In the genomic region with DNA sequence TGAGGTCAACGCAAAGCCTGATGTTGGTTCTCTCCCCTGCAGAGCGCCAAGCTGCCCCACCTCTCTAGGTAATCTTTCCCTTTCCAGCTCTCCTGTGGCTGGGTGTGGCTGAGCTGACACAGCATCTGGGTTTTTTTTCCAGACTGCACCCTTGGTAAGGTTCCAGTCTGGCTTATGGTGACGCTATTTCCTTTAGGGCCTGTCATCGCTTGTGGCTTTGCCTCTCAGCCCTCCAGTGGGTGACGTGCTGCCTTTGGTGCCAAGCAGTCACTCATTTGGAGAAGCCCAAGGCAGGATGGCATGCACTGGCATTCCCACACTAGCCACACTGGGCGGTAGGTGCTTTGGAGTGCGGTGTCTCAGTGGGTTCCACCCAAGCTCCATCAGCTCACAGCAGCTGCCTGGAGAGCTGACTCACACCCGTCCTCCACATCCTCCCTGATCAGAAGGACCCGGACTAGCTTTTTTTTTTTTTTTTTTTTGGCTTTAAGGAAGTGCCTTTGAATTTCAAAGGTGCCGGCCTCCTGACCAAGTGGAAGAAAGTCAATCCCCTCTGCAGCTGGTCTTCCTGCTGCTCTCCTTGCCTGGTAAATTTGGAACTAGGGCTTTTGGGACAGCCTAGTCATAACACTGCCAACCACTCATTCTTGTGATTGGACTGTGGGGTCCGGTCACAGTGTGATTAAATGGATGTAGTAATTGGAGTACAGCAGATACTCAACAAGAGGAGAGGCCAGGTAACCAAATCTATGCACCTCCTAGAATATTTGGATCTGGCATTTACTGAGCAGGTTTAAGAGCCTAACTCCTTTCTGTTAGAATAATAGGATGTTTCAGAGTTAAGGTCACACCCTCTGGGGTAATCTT, we compare ENCODE assay signal across 9 cellular contexts.
A peak's percentile ranks its signal among the peaks of the same experiment; 100 is the strongest.
DNase-seq lines count a peak whose midpoint lies in the region; TF ChIP-seq lines count a peak whose summit lies in the region.
"Had no signal": no experiment of that assay in that cellular context is flagged by ENCODE, and none has a peak within 500 bp of the region (broad histone marks: within the 10 kb centered on the region; RNA-seq: fewer than 3 reads in every experiment).

No MANE protein-coding gene starts in this region.

- TF ChIP-seq CTCF in sigmoid colon (IDR thresholded peaks at IDR 0.05), result no peak

- H3K36me3 ChIP-seq in sigmoid colon, result no peaks in the 10 kb centered on the region
- H3K36me3 ChIP-seq: SJSA1 had no signal

- H3K36me3 Mint-ChIP-seq in stimulated activated naive CD8-positive, alpha-beta T cell treated with anti-CD3 and anti-CD28 coated beads, Interleukin-15, Interleukin-2, amounts not matched to agents 100 ng/mL and 50 ng/mL, for 24 hours (ENCODE audit: low read depth), result no peaks in the 10 kb centered on the region

- DNase-seq in LHCN-M2 (ENCODE audit: low read depth) (peak; percentile 98), activated T-cell treated with anti-CD3 and anti-CD28 coated beads for 24 hours (ENCODE audit: low read depth) (peak; percentile 37), iris pigment epithelial cell (ENCODE audit: low read depth) (peak; percentile 50), SHP77 treated with DMSO at 0.1 percent for 48 hours (lab: John Stamatoyannopoulos, UW) (no peak), NAMALWA (ENCODE audit: low spot score) (no peak), sigmoid colon (no peak), NCI-H2196 (lab: John Stamatoyannopoulos, UW; ENCODE audit: unreplicated experiment) (no peak)

- H3K4me1 ChIP-seq in sigmoid colon, result peaks cover 0 to 16% (median 14%) of the 10 kb centered on the region in 4 donors
- H3K4me1 ChIP-seq: SJSA1 had no signal

- intact Hi-C loops in sigmoid colon (cut with DNase I), result no loop called here

- no peak for TF ChIP-seq EP300 in sigmoid colon (IDR thresholded peaks at IDR 0.05)

- no peaks in the 10 kb centered on the region for H3K9me3 ChIP-seq in sigmoid colon

- no peaks in the 10 kb centered on the region for H3K9me3 Mint-ChIP-seq in stimulated activated naive CD8-positive, alpha-beta T cell treated with anti-CD3 and anti-CD28 coated beads, Interleukin-15, Interleukin-2, amounts not matched to agents 100 ng/mL and 50 ng/mL, for 24 hours

- peak overlapping the region; percentile 80 for H3K27ac Mint-ChIP-seq in stimulated activated naive CD8-positive, alpha-beta T cell treated with anti-CD3 and anti-CD28 coated beads, Interleukin-15, Interleukin-2, amounts not matched to agents 100 ng/mL and 50 ng/mL, for 24 hours

- H3K27me3 ChIP-seq in sigmoid colon, result no peaks in the 10 kb centered on the region
- H3K27me3 ChIP-seq: SJSA1 had no signal

- no peak overlapping the region for H3K27ac ChIP-seq in sigmoid colon
- H3K27ac ChIP-seq: SJSA1 had no signal

- H3K4me1 Mint-ChIP-seq in stimulated activated naive CD8-positive, alpha-beta T cell treated with anti-CD3 and anti-CD28 coated beads, Interleukin-15, Interleukin-2, amounts not matched to agents 100 ng/mL and 50 ng/mL, for 24 hours (ENCODE audit: low read depth), result peaks cover 50% of the 10 kb centered on the region

- H3K4me3 ChIP-seq in sigmoid colon, result no peak overlapping the region
- H3K4me3 ChIP-seq: SJSA1 had no signal

- 22 to 54% methylated on average over 11 of the region's 11 CpGs for WGBS in sigmoid colon, 2 donors

- H3K27me3 Mint-ChIP-seq in stimulated activated naive CD8-positive, alpha-beta T cell treated with anti-CD3 and anti-CD28 coated beads, Interleukin-15, Interleukin-2, amounts not matched to agents 100 ng/mL and 50 ng/mL, for 24 hours, result no peaks in the 10 kb centered on the region

- TF ChIP-seq POLR2A in sigmoid colon (IDR thresholded peaks at IDR 0.05), result no peak

- peak overlapping the region; percentile 25 for H3K4me3 Mint-ChIP-seq in stimulated activated naive CD8-positive, alpha-beta T cell treated with anti-CD3 and anti-CD28 coated beads, Interleukin-15, Interleukin-2, amounts not matched to agents 100 ng/mL and 50 ng/mL, for 24 hours

Comparison
In these comparisons a context has a peak if more than half of its experiments do, and no peak if none do; other contexts are left out.
1. DNase-seq: peak in LHCN-M2 (single experiment), activated T-cell treated with anti-CD3 and anti-CD28 coated beads for 24 hours (single experiment) and iris pigment epithelial cell (single experiment); none in SHP77 treated with DMSO at 0.1 percent for 48 hours (single experiment), NAMALWA (single experiment), sigmoid colon (single experiment) and NCI-H2196 (single experiment).